In the genomic region with DNA sequence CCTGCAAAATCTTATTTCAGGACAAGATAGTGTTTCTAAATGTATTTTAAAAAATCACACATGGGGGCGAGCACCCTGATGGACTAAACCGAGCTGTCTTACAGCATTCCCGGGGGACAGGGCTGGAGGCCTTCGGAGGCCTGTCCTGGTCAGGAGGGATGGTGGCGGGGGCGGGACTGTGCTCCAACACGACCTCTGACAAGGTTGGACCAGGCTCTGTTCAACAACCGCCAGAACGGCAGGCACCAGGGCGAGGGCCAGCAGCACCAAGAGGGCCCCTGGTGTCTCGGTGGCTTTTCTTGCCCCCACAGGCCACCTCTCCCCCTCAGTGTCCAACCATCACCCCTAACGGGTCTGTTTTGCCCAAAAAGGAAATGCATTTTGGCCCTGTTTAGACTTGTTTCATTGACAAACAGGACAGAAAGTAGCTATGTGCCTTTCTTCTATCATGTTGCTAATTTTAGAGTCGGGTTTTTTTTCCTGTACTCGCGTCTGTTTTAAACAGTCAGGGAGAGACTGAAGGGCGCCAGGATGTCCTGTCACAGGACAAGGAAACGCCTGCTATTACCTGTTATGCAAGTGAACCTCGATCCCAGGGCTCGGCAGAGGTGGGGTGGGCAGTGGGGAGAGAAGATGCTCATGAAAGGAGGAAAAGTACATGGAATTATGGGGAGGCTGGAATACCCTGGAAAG, we compare ENCODE assay signal across 10 cellular contexts. TPM values are rescaled to one million over a fixed set of nuclear protein-coding genes. Genes with fewer than 3 reads are reported as not detected.
A peak's percentile ranks its signal among the peaks of the same experiment; 100 is the strongest.
DNase-seq lines count a peak whose midpoint lies in the region; ATAC-seq and TF ChIP-seq lines count a peak whose summit lies in the region.
"Had no signal": no experiment of that assay in that cellular context is flagged by ENCODE, and none has a peak within 500 bp of the region (broad histone marks: within the 10 kb centered on the region; RNA-seq: fewer than 3 reads in every experiment).

No MANE protein-coding gene starts in this region.

- H3K27ac Mint-ChIP-seq in activated CD4-positive, alpha-beta T cell treated with anti-CD3 and anti-CD28 coated beads for 36 hours, result peak overlapping the region; percentile 99

- POLR2A ChIA-PET in activated CD4-positive, alpha-beta T cell treated with anti-CD3 and anti-CD28 coated beads for 36 hours (lab: Charles Lee), result no interaction called here

- no peak for TF ChIP-seq CTCF in tibial artery (IDR thresholded peaks at IDR 0.05)

- peaks cover 27% of the 10 kb centered on the region for H3K36me3 Mint-ChIP-seq in activated CD4-positive, alpha-beta T cell treated with anti-CD3 and anti-CD28 coated beads for 36 hours (ENCODE audit: low read depth)

- intact Hi-C loops in activated CD4-positive, alpha-beta T cell treated with anti-CD3 and anti-CD28 coated beads for 36 hours (cut with DNase I, micrococcal nuclease), result loop anchor here in 1 of 2 experiments (10.0 kb wide), 1 partner anchor 180 kb away; no protein-coding TSS in a partner anchor
- intact Hi-C loops in tibial artery (cut with DNase I; ENCODE audit: low total_unique reads), result no loop called here

- H3K4me1 ChIP-seq in tibial artery, result peaks cover 0 to 86% (median 64%) of the 10 kb centered on the region in 4 donors

- no peaks in the 10 kb centered on the region for H3K27me3 Mint-ChIP-seq in activated CD4-positive, alpha-beta T cell treated with anti-CD3 and anti-CD28 coated beads for 36 hours

- DNase-seq in activated CD4-positive, alpha-beta T cell treated with anti-CD3 and anti-CD28 coated beads for 36 hours, result no peak
- DNase-seq in activated CD4-positive, alpha-beta T cell treated with anti-CD3 and anti-CD28 coated beads for 48 hours, result no peak
- DNase-seq in dermis blood vessel endothelial cell, result peak; percentile 79
- peak; percentile 64 to 97 for DNase-seq in lung microvascular endothelial cell (ENCODE audit: low read depth in 2 of 2)
- peak in 1 of 2 donors; percentile 83 for DNase-seq in tibial artery
- DNase-seq in central memory CD4-positive, alpha-beta T cell, result no peak
- no peak for DNase-seq in activated CD4-positive, CD25-positive, alpha-beta regulatory T cell (lab: John Stamatoyannopoulos, UW)
- DNase-seq: NCI-H226 had no signal

- ATAC-seq in activated CD4-positive, alpha-beta T cell treated with anti-CD3 and anti-CD28 coated beads for 36 hours, result no peak
- ATAC-seq in GM21529 (IDR thresholded peaks at IDR 0.05; ENCODE audit: unreplicated experiment), result no peak

- CTCF ChIA-PET in activated CD4-positive, alpha-beta T cell treated with anti-CD3 and anti-CD28 coated beads for 36 hours (lab: Charles Lee), result no interaction called here

- H3K4me3 Mint-ChIP-seq in activated CD4-positive, alpha-beta T cell treated with anti-CD3 and anti-CD28 coated beads for 36 hours, result peak overlapping the region; percentile 11

- H3K4me3 ChIP-seq in tibial artery, result peak overlapping the region; percentile 10 to 38

- H3K9me3 Mint-ChIP-seq in activated CD4-positive, alpha-beta T cell treated with anti-CD3 and anti-CD28 coated beads for 36 hours (ENCODE audit: low read depth), result no peaks in the 10 kb centered on the region

- no peaks in the 10 kb centered on the region for H3K9me3 ChIP-seq in tibial artery

- no peaks in the 10 kb centered on the region for H3K27me3 ChIP-seq in tibial artery

- H3K36me3 ChIP-seq in tibial artery, result peaks cover 12 to 71% (median 27%) of the 10 kb centered on the region in 3 donors

- H3K4me1 Mint-ChIP-seq in activated CD4-positive, alpha-beta T cell treated with anti-CD3 and anti-CD28 coated beads for 36 hours, result peaks cover 74% of the 10 kb centered on the region

- H3K27ac ChIP-seq in tibial artery, result peak overlapping the region; percentile 76 to 87
- H3K27ac ChIP-seq: HL-60 had no signal

RNA-seq across cellular contexts. Expression of a gene that starts 11.7 kb away (rescaled TPM):
- total RNA-seq in activated CD4-positive, alpha-beta T cell treated with anti-CD3 and anti-CD28 coated beads for 36 hours, result 10 to 100 TPM; 12.6 to 17.5 TPM
- total RNA-seq in dermis blood vessel endothelial cell (97.4 and 107 TPM in 2 replicates), lung microvascular endothelial cell (89.6 and 101 TPM in 2 replicates)

RNA-seq across cellular contexts. Expression of a gene that starts 52.0 kb away (rescaled TPM):
- 10 to 100 TPM; 48.1 to 60.0 TPM for total RNA-seq in activated CD4-positive, alpha-beta T cell treated with anti-CD3 and anti-CD28 coated beads for 36 hours
- total RNA-seq in dermis blood vessel endothelial cell (19.7 and 21.3 TPM in 2 replicates), lung microvascular endothelial cell (10.2 and 17.9 TPM in 2 replicates)

RNA-seq across cellular contexts. Expression of a gene that starts 56.4 kb away (rescaled TPM):
- total RNA-seq in activated CD4-positive, alpha-beta T cell treated with anti-CD3 and anti-CD28 coated beads for 36 hours, result not detected
- total RNA-seq in dermis blood vessel endothelial cell (0.09 TPM in 1 of 2 replicates, not detected in the other), lung microvascular endothelial cell (under 0.01 TPM in 1 of 2 replicates, not detected in the other)

Comparison
In these comparisons a context has a peak if more than half of its experiments do, and no peak if none do; other contexts are left out.
1. DNase-seq: peak in dermis blood vessel endothelial cell (single experiment) and lung microvascular endothelial cell (2 of 2); none in activated CD4-positive, alpha-beta T cell treated with anti-CD3 and anti-CD28 coated beads for 36 hours (single experiment), activated CD4-positive, alpha-beta T cell treated with anti-CD3 and anti-CD28 coated beads for 48 hours (single experiment), central memory CD4-positive, alpha-beta T cell (single experiment) and activated CD4-positive, CD25-positive, alpha-beta regulatory T cell (0 of 4).